8 cellular contexts compared by ENCODE assay signal in genomic region chr3:123584284-123584987, GRCh38. TPM values are rescaled to one million over a fixed set of nuclear protein-coding genes. Genes with fewer than 3 reads are reported as not detected.
DNase-seq lines count a peak whose midpoint lies in the region; ATAC-seq and TF ChIP-seq lines count a peak whose summit lies in the region.

No MANE protein-coding gene starts in this region.

- H3K4me1 ChIP-seq in HUES6 (ENCODE audit: control insufficient read depth, insufficient read depth, low read length): no peaks in the 10 kb centered on the region; the same call in none of the 2 replicates
- H3K4me1 ChIP-seq in osteoblast (ENCODE audit: insufficient read depth, low read length): peaks cover 21% of the 10 kb centered on the region

- H3K27ac Mint-ChIP-seq in activated CD8-positive, alpha-beta T cell treated with anti-CD3 and anti-CD28 coated beads for 36 hours: peak overlapping the region; percentile 80

- peak overlapping the region; percentile 62 for H3K9ac ChIP-seq in HUES6 (ENCODE audit: low read length)

- H4K20me1 ChIP-seq in osteoblast (ENCODE audit: insufficient read depth, low read length): no peaks in the 10 kb centered on the region

- peak overlapping the region; percentile 36 for H2AFZ ChIP-seq in osteoblast (ENCODE audit: low read length)

- POLR2A ChIA-PET in activated CD8-positive, alpha-beta T cell treated with anti-CD3 and anti-CD28 coated beads for 36 hours (lab: Charles Lee): interaction anchor here (1.3 to 1.8 kb wide), 2 partner anchors 8 to 12 kb away, joined by 6 to 13 read pairs; no protein-coding TSS in a partner anchor

- H3K4me3 Mint-ChIP-seq in activated CD8-positive, alpha-beta T cell treated with anti-CD3 and anti-CD28 coated beads for 36 hours: no peak overlapping the region

- H3K9me3 ChIP-seq in HUES6 (ENCODE audit: control insufficient read depth, insufficient read depth, low read depth, low read length) (peaks cover 20% of the 10 kb centered on the region), osteoblast (ENCODE audit: low read depth, low read length) (no peaks in the 10 kb centered on the region)

- H3K36me3 ChIP-seq in HUES6 (ENCODE audit: control insufficient read depth, insufficient read depth, low read length) (0 out of 2 replicates have a peak, but pooled peaks cover 2% of the 10 kb centered on the region), osteoblast (ENCODE audit: insufficient read depth, low read length) (peaks cover 14% of the 10 kb centered on the region)

- H3K27ac ChIP-seq in HUES6 (ENCODE audit: low read depth, low read length) (peak overlapping the region; percentile 15; the same call in 1 of the 2 replicates), osteoblast (ENCODE audit: low read depth, low read length) (peak overlapping the region; percentile 36)

- H3K4me3 ChIP-seq in HUES6 (ENCODE audit: low read depth, low read length) (peak overlapping the region; percentile 75), osteoblast (ENCODE audit: insufficient read depth, low read length) (peak overlapping the region; percentile 73)

- H3K4me1 Mint-ChIP-seq in activated CD8-positive, alpha-beta T cell treated with anti-CD3 and anti-CD28 coated beads for 36 hours (ENCODE audit: low read depth): peaks cover 26% of the 10 kb centered on the region

- TF ChIP-seq POLR2A in erythroblast (IDR thresholded peaks at IDR 0.05; ENCODE audit: low read length): no peak

- H3K9me3 Mint-ChIP-seq in activated CD8-positive, alpha-beta T cell treated with anti-CD3 and anti-CD28 coated beads for 36 hours: no peaks in the 10 kb centered on the region

- ATAC-seq in GM21390 (IDR thresholded peaks at IDR 0.05; ENCODE audit: unreplicated experiment): peak; percentile 34
- ATAC-seq in activated CD8-positive, alpha-beta T cell treated with anti-CD3 and anti-CD28 coated beads for 36 hours: no peak

- H3K36me3 Mint-ChIP-seq in activated CD8-positive, alpha-beta T cell treated with anti-CD3 and anti-CD28 coated beads for 36 hours (ENCODE audit: low read depth): peaks cover 29% of the 10 kb centered on the region

- no peaks in the 10 kb centered on the region for H3K27me3 Mint-ChIP-seq in activated CD8-positive, alpha-beta T cell treated with anti-CD3 and anti-CD28 coated beads for 36 hours

- no peaks in the 10 kb centered on the region for H3K27me3 ChIP-seq in HUES6 (ENCODE audit: control insufficient read depth, insufficient read depth, low read length)
- no peaks in the 10 kb centered on the region for H3K27me3 ChIP-seq in osteoblast (ENCODE audit: insufficient read depth, low read length)

- H3K79me2 ChIP-seq in osteoblast (ENCODE audit: insufficient read depth, low read length): peaks cover 18% of the 10 kb centered on the region

- intact Hi-C loops in activated CD8-positive, alpha-beta T cell treated with anti-CD3 and anti-CD28 coated beads for 36 hours (cut with micrococcal nuclease): no loop called here

- no peak for TF ChIP-seq CTCF in activated CD8-positive, alpha-beta T cell treated with anti-CD3 and anti-CD28 coated beads for 36 hours (IDR thresholded peaks at IDR 0.05)
- TF ChIP-seq CTCF in osteoblast (IDR thresholded peaks at IDR 0.05; ENCODE audit: extremely low read depth, low read depth, low read length): no peak

- DNase-seq in NCI-H345 (lab: John Stamatoyannopoulos, UW) (peak; percentile 23), NCI-H345 treated with DMSO at 0.1 percent for 48 hours (lab: John Stamatoyannopoulos, UW; ENCODE audit: unreplicated experiment) (no peak), germinal center (ENCODE audit: low spot score) (peak; percentile 55), osteoblast (ENCODE audit: insufficient read length, low spot score, missing footprints) (peak; percentile 84), erythroblast (lab: John Stamatoyannopoulos, UW) (no peak)
- peak; percentile 43 for DNase-seq in activated CD8-positive, alpha-beta T cell treated with anti-CD3 and anti-CD28 coated beads for 36 hours

- CTCF ChIA-PET in activated CD8-positive, alpha-beta T cell treated with anti-CD3 and anti-CD28 coated beads for 36 hours (lab: Charles Lee): interaction anchor here (0.7 to 2.1 kb wide), 5 partner anchors 13 to 32 kb away, joined by 3 to 5 read pairs (median 3); no protein-coding TSS in a partner anchor

- H3K4me2 ChIP-seq in osteoblast (ENCODE audit: insufficient read depth, low read length): peak overlapping the region; percentile 90

RNA-seq across cellular contexts. Expression of gene HACD2, which starts 0.4 kb away (rescaled TPM):
- 10 to 100 TPM; 25.1 to 26.9 TPM for total RNA-seq in activated CD8-positive, alpha-beta T cell treated with anti-CD3 and anti-CD28 coated beads for 36 hours
- 22.7 and 27.5 TPM in 2 replicates for total RNA-seq in osteoblast

Comparison
In these comparisons a context has a peak if more than half of its experiments do, and no peak if none do; other contexts are left out.
1. DNase-seq: peak in NCI-H345 (single experiment), activated CD8-positive, alpha-beta T cell treated with anti-CD3 and anti-CD28 coated beads for 36 hours (single experiment), germinal center (single experiment) and osteoblast (single experiment); none in NCI-H345 treated with DMSO at 0.1 percent for 48 hours (single experiment) and erythroblast (0 of 2).